ENCODE assay signal across 25 cellular contexts in genomic region chr1:97562096-97562495, GRCh38.
DNase-seq lines count a peak whose midpoint lies in the region; ATAC-seq, FAIRE-seq and TF ChIP-seq lines count a peak whose summit lies in the region.
"Had no signal": no experiment of that assay in that cellular context is flagged by ENCODE, and none has a peak within 500 bp of the region (broad histone marks: within the 10 kb centered on the region; RNA-seq: fewer than 3 reads in every experiment).

No MANE protein-coding gene starts in this region.

- no peaks in the 10 kb centered on the region for H3K4me1 Mint-ChIP-seq in astrocyte (ENCODE audit: low read depth, unreplicated experiment)
- H3K4me1 Mint-ChIP-seq: B cell, IgD-negative memory B cell had no signal

- H4K20me1 ChIP-seq in astrocyte (ENCODE audit: insufficient read depth, low read length): no peaks in the 10 kb centered on the region

- H3K79me2 ChIP-seq in astrocyte (ENCODE audit: insufficient read depth, low read length): no peaks in the 10 kb centered on the region

- TF ChIP-seq CTCF in astrocyte (IDR thresholded peaks at IDR 0.05; ENCODE audit: insufficient read depth, low read depth, low read length) (no peak), fibroblast of villous mesenchyme (IDR thresholded peaks at IDR 0.05; ENCODE audit: insufficient read depth, low read depth, low read length) (no peak), breast epithelium (IDR thresholded peaks at IDR 0.05) (no peak)

- DNase-seq in AG08396 (ENCODE audit: low spot score): peak; percentile 6
- peak; percentile 59 for DNase-seq in GM03348 (ENCODE audit: low spot score)
- DNase-seq in astrocyte (ENCODE audit: low read depth): peak; percentile 78
- DNase-seq in fibroblast of villous mesenchyme (ENCODE audit: low read depth): peak; percentile 23
- DNase-seq in DMS79 (lab: John Stamatoyannopoulos, UW): no peak
- no peak for DNase-seq in breast epithelium (ENCODE audit: low spot score in 2 of 2)
- DNase-seq in activated CD4-positive, alpha-beta T cell treated with anti-CD3 and anti-CD28 coated beads, Interleukin-2, amount 50 U/mL, for 48 hours: no peak
- DNase-seq: CD4-positive, CD25-positive, alpha-beta regulatory T cell; COR-L47; DMS 273 treated with DMSO at 0.1 percent for 48 hours; GF-D8; Karpas-422; NCI-H1092; NCI-H146; NCI-H2029 treated with DMSO at 0.1 percent for 48 hours; NCI-H2171 treated with DMSO at 0.1 percent for 48 hours; NCI-H446; NCI-H69; NK-92 treated with Interleukin-12 subunit alpha and Interleukin-12 subunit beta, amount 100 ng/mL, for 24 hours; Peyer's patch had no signal

- H3K9me3 ChIP-seq in astrocyte (ENCODE audit: insufficient read depth, low read depth, low read length) (no peaks in the 10 kb centered on the region), breast epithelium (no peaks in the 10 kb centered on the region)
- H3K9me3 ChIP-seq: A549, Peyer's patch had no signal

- intact Hi-C loops in breast epithelium (cut with DNase I; ENCODE audit: low total_unique reads): no loop called here

- H3K27me3 ChIP-seq in astrocyte (ENCODE audit: insufficient read depth, low read length) (no peaks in the 10 kb centered on the region), breast epithelium (no peaks in the 10 kb centered on the region)
- H3K27me3 ChIP-seq: Peyer's patch had no signal

- no peaks in the 10 kb centered on the region for H3K36me3 Mint-ChIP-seq in astrocyte (ENCODE audit: low read depth, unreplicated experiment)
- H3K36me3 Mint-ChIP-seq: IgD-negative memory B cell had no signal

- peaks cover 2% of the 10 kb centered on the region for H3K36me3 ChIP-seq in astrocyte (ENCODE audit: insufficient read depth, low read length)
- no peaks in the 10 kb centered on the region for H3K36me3 ChIP-seq in breast epithelium
- H3K36me3 ChIP-seq: Peyer's patch had no signal

- no peak overlapping the region for H3K4me3 Mint-ChIP-seq in astrocyte (ENCODE audit: unreplicated experiment)
- H3K4me3 Mint-ChIP-seq: B cell; CD4-positive, CD25-positive, alpha-beta regulatory T cell; IgD-negative memory B cell had no signal

- peak; percentile 81 for FAIRE-seq in astrocyte (lab: Jason Lieb, UNC)
- FAIRE-seq: A549 had no signal

- ATAC-seq in HG02981 (IDR thresholded peaks at IDR 0.05; ENCODE audit: unreplicated experiment): no peak
- ATAC-seq: A549 had no signal

- no peak overlapping the region for H3K4me2 ChIP-seq in astrocyte (ENCODE audit: low read length)
- H3K4me2 ChIP-seq: A549 had no signal

- no peak overlapping the region for H3K9ac ChIP-seq in astrocyte (ENCODE audit: low read length)

- H3K27me3 Mint-ChIP-seq in astrocyte (ENCODE audit: low read depth, unreplicated experiment): no peaks in the 10 kb centered on the region
- H3K27me3 Mint-ChIP-seq: B cell; CD4-positive, CD25-positive, alpha-beta regulatory T cell; IgD-negative memory B cell had no signal

- no peak for TF ChIP-seq POLR2A in breast epithelium (IDR thresholded peaks at IDR 0.05)

- H2AFZ ChIP-seq in astrocyte (ENCODE audit: low read depth, low read length): no peak overlapping the region

- no peak overlapping the region for H3K4me3 ChIP-seq in astrocyte (ENCODE audit: insufficient read depth, low read depth, low read length)
- no peak overlapping the region for H3K4me3 ChIP-seq in fibroblast of villous mesenchyme (ENCODE audit: low read depth, low read length)
- no peak overlapping the region for H3K4me3 ChIP-seq in breast epithelium
- H3K4me3 ChIP-seq: A549, Peyer's patch had no signal

- H3K9me3 Mint-ChIP-seq in astrocyte (ENCODE audit: unreplicated experiment): no peaks in the 10 kb centered on the region

- H3K4me1 ChIP-seq in astrocyte (ENCODE audit: insufficient read depth, low read length) (no peaks in the 10 kb centered on the region), breast epithelium (no peaks in the 10 kb centered on the region)
- H3K4me1 ChIP-seq: A549, Peyer's patch had no signal

- H3K27ac Mint-ChIP-seq in astrocyte (ENCODE audit: unreplicated experiment): no peak overlapping the region
- H3K27ac Mint-ChIP-seq: B cell; CD4-positive, CD25-positive, alpha-beta regulatory T cell; IgD-negative memory B cell had no signal

- H3K27ac ChIP-seq in astrocyte (ENCODE audit: low read depth, low read length) (no peak overlapping the region), breast epithelium (no peak overlapping the region)
- H3K27ac ChIP-seq: A549, HL-60, Peyer's patch had no signal

Comparison
In these comparisons a context has a peak if more than half of its experiments do, and no peak if none do; other contexts are left out.
1. DNase-seq: peak in AG08396 (single experiment), GM03348 (single experiment), astrocyte (single experiment) and fibroblast of villous mesenchyme (single experiment); none in DMS79 (single experiment), breast epithelium (0 of 2) and activated CD4-positive, alpha-beta T cell treated with anti-CD3 and anti-CD28 coated beads, Interleukin-2, amount 50 U/mL, for 48 hours (0 of 2).